In genomic region chr2:172643142-172643541, GRCh38 we compare ENCODE assay signal across 1 cellular context.
TF ChIP-seq lines count a peak whose summit lies in the region.

No MANE protein-coding gene starts in this region.

TF ChIP-seq in IMR-90, 13 proteins besides CTCF, POLR2A, EP300 and RAD21 (continued from another document):
- TF ChIP-seq ELK1 (IDR thresholded peaks at IDR 0.05; ENCODE audit: borderline replicate concordance, low read depth, low read length) (no peak), CHD1 (IDR thresholded peaks at IDR 0.05; ENCODE audit: low read depth, low read length) (no peak), SMC3 (IDR thresholded peaks at IDR 0.05; ENCODE audit: low read depth, low read length) (no peak), NFE2L2 (IDR thresholded peaks at IDR 0.05; ENCODE audit: low read depth, low read length) (no peak), FOS (IDR thresholded peaks at IDR 0.05; ENCODE audit: low read depth, low read length) (peak; percentile 32; the same call in 1 of the 2 replicates), RCOR1 (IDR thresholded peaks at IDR 0.05; ENCODE audit: insufficient replicate concordance, low read length) (peak; percentile 58), BHLHE40 (IDR thresholded peaks at IDR 0.05; ENCODE audit: low read depth, low read length) (0 out of 2 replicates have a peak, but pooled peaks have one; percentile 16)
TF ChIP-seq in IMR-90: peak in this region for 3.
